25 cellular contexts compared by ENCODE assay signal in the genomic region with DNA sequence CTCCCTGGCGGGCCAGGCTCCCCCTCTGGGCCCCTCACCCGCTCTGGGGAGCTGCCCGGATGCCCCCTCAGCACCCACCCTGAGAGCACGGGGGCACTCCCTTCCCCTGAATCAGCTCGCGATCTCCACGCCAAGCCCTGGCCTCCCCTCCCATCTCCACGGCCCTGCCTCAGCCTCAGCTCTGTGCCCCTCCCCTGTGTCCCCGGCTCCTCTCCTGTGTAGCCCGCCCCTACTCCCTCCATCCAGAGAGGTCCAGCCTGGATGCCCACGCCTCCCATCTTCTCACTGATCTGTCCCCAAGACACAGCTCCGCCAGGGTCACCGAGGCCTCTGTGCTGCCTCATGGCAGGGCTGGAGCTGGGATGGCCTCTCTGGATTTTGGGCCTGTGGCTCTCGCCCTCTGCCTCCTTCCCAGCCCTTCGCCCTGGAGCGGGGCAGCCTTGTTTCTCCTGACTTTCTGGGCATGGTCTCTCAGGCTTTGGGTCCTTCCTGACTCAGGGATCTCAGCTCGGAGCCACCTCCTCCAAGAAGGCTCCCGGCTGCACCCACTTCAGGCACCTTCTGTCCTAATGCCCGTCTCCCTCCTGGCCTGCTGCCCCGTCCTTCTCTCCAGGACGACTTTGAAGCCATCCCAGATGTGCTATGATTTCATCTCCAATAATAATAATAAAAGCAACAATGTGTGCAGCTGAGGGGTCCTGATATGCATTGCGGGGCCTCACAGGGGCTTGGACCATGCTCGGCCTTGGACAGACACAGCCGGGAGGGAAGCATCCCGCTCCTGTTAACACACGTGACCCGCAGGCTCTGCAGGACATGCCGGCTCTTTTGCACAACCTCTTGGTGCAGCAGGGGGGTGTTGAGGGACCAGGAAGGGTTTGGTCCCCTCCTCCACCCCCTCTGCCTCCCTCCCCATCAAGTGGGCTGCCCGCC. TPM values are rescaled to one million over a fixed set of nuclear protein-coding genes. Genes with fewer than 3 reads are reported as not detected.
DNase-seq lines count a peak whose midpoint lies in the region; ATAC-seq, FAIRE-seq and TF ChIP-seq lines count a peak whose summit lies in the region.
"Had no signal": no experiment of that assay in that cellular context is flagged by ENCODE, and none has a peak within 500 bp of the region (broad histone marks: within the 10 kb centered on the region; RNA-seq: fewer than 3 reads in every experiment).

No MANE protein-coding gene starts in this region.

- no peak overlapping the region for H2AFZ ChIP-seq in IMR-90 (replicated peaks; ENCODE audit: low read length, poor library complexity)

- no peak overlapping the region for H3K9ac ChIP-seq in IMR-90 (ENCODE audit: low read depth, low read length)
- no peak overlapping the region for H3K9ac ChIP-seq in kidney (ENCODE audit: low read length in 2 of 2)
- H3K9ac ChIP-seq: KMS-11, SK-N-SH had no signal

- H2AK5ac ChIP-seq in IMR-90 (ENCODE audit: low read depth, low read length) = no peak overlapping the region

- H4K5ac ChIP-seq in IMR-90 (ENCODE audit: low read depth, low read length) = no peak overlapping the region

- peaks cover 27% of the 10 kb centered on the region for H3K4me1 Mint-ChIP-seq in stimulated activated effector memory CD8-positive, alpha-beta T cell treated with anti-CD3 and anti-CD28 coated beads, Interleukin-12 subunit alpha, Interleukin-12 subunit beta, amount 100 ng/mL, for 72 hours

- peaks cover 42% of the 10 kb centered on the region for H3K27me3 ChIP-seq in IMR-90 (ENCODE audit: control insufficient read depth, insufficient read depth, low read length)
- H3K27me3 ChIP-seq: vagina had no signal

- no peak for TF ChIP-seq RAD21 in IMR-90 (IDR thresholded peaks at IDR 0.05; ENCODE audit: low read length)

- no peak overlapping the region for H3K18ac ChIP-seq in IMR-90 (ENCODE audit: low read depth, low read length)

- intact Hi-C loops in IMR-90 (cut with micrococcal nuclease) (no loop called here), kidney (cut with DNase I) (no loop called here)

- no peak overlapping the region for H3K27ac ChIP-seq in IMR-90 (ENCODE audit: insufficient read depth, low read length)
- H3K27ac ChIP-seq in kidney (ENCODE audit: low read depth in 2 of 2, low read length in 2 of 2) = no peak overlapping the region
- H3K27ac ChIP-seq: brain microvascular endothelial cell, KMS-11, vagina, WERI-Rb-1 had no signal

- H3K9me3 Mint-ChIP-seq in stimulated activated effector memory CD8-positive, alpha-beta T cell treated with anti-CD3 and anti-CD28 coated beads, Interleukin-12 subunit alpha, Interleukin-12 subunit beta, amount 100 ng/mL, for 72 hours = no peaks in the 10 kb centered on the region
- H3K9me3 Mint-ChIP-seq: activated T-cell treated with anti-CD3 and anti-CD28 coated beads, Interleukin-2, amount 50 U/mL, for 72 hours; T-helper 2 cell treated with Interferon-gamma antibody and Interleukin-4, amounts not matched to agents 5 μg/mL and 100 μg/mL, for 36 hours had no signal

- no peak overlapping the region for H3K4me3 Mint-ChIP-seq in stimulated activated effector memory CD8-positive, alpha-beta T cell treated with anti-CD3 and anti-CD28 coated beads, Interleukin-12 subunit alpha, Interleukin-12 subunit beta, amount 100 ng/mL, for 72 hours
- H3K4me3 Mint-ChIP-seq: activated T-cell treated with anti-CD3 and anti-CD28 coated beads, Interleukin-2, amount 50 U/mL, for 72 hours; T-helper 2 cell treated with Interferon-gamma antibody and Interleukin-4, amounts not matched to agents 5 μg/mL and 100 μg/mL, for 36 hours had no signal

- dilution Hi-C loops in IMR-90 (cut with HindIII; ENCODE audit: low sequenced_read_pairs, unreplicated experiment) = no loop called here

- DNase-seq in activated gamma-delta T cell treated with Interleukin-2 at 50 U/mL for 16 hours (peak; percentile 2), activated gamma-delta T cell (lab: John Stamatoyannopoulos, UW) (no peak), IMR-90 (no peak), kidney (peak; percentile 68), NOMO-1 (lab: John Stamatoyannopoulos, UW; ENCODE audit: unreplicated experiment in 2 of 2) (no peak), NCI-H82 (lab: John Stamatoyannopoulos, UW) (no peak)
- DNase-seq in stimulated activated effector memory CD8-positive, alpha-beta T cell treated with anti-CD3 and anti-CD28 coated beads, Interleukin-12 subunit alpha, Interleukin-12 subunit beta, amount 100 ng/mL, for 72 hours (ENCODE audit: low spot score in 2 of 2) = no peak
- DNase-seq: ACHN; activated T-cell treated with anti-CD3 and anti-CD28 coated beads, Interleukin-2, amount 50 U/mL, for 72 hours; brain microvascular endothelial cell; cortex of kidney; GF-D8; midbrain; NCI-H1694 treated with DMSO at 0.1 percent for 48 hours; NCI-H2227 treated with DMSO at 0.1 percent for 48 hours; SK-N-SH; stimulated activated CD4-positive, alpha-beta T cell treated with anti-CD3 and anti-CD28 coated beads, Interleukin-12 subunit alpha, Interleukin-12 subunit beta, amount 100 ng/mL, for 4 hours; stimulated activated CD8-positive, alpha-beta memory T cell treated with anti-CD3 and anti-CD28 coated beads, Interleukin-4, amount 100 ng/mL, for 48 hours; substantia nigra; WERI-Rb-1 had no signal

- H3K14ac ChIP-seq in IMR-90 (replicated peaks; ENCODE audit: low read depth, low read length) = no peak overlapping the region

- no peaks in the 10 kb centered on the region for H3K79me1 ChIP-seq in IMR-90 (ENCODE audit: low read depth in 1 of 2, low read length in 2 of 2)

- no peak for FAIRE-seq in kidney (lab: Jason Lieb, UNC)
- FAIRE-seq: endometrium had no signal

- H4K8ac ChIP-seq in IMR-90 (ENCODE audit: low read depth in 2 of 2, low read length in 2 of 2) = no peak overlapping the region

- WGBS in IMR-90 (ENCODE audit: extremely low coverage in 2 of 2, insufficient read length in 1 of 2), 2 experiments = 63% methylated on average over 6 of the region's 29 CpGs; no CpG with 5 or more reads in 1 of the 2 experiments

- no peaks in the 10 kb centered on the region for H3K36me3 Mint-ChIP-seq in stimulated activated effector memory CD8-positive, alpha-beta T cell treated with anti-CD3 and anti-CD28 coated beads, Interleukin-12 subunit alpha, Interleukin-12 subunit beta, amount 100 ng/mL, for 72 hours

- in situ Hi-C loops in IMR-90 (cut with MboI; ENCODE audit: low sequenced_read_pairs) = no loop called here

- CTCF ChIA-PET in IMR-90 (lab: Yijun Ruan, JAX) = no interaction called here

- no peak overlapping the region for H2BK20ac ChIP-seq in IMR-90 (ENCODE audit: low read depth, low read length)

- H2BK15ac ChIP-seq in IMR-90 (ENCODE audit: low read depth, low read length) = no peak overlapping the region

- no peaks in the 10 kb centered on the region for H3K36me3 ChIP-seq in IMR-90 (ENCODE audit: control insufficient read depth, insufficient read depth, low read length)
- H3K36me3 ChIP-seq in kidney (ENCODE audit: control insufficient read depth in 1 of 2, insufficient read depth in 2 of 2, low read length in 2 of 2) = no peaks in the 10 kb centered on the region
- H3K36me3 ChIP-seq: brain microvascular endothelial cell, vagina, WERI-Rb-1 had no signal

- H3K27ac Mint-ChIP-seq in stimulated activated effector memory CD8-positive, alpha-beta T cell treated with anti-CD3 and anti-CD28 coated beads, Interleukin-12 subunit alpha, Interleukin-12 subunit beta, amount 100 ng/mL, for 72 hours = peak overlapping the region; percentile 61
- H3K27ac Mint-ChIP-seq: activated T-cell treated with anti-CD3 and anti-CD28 coated beads, Interleukin-2, amount 50 U/mL, for 72 hours; T-helper 2 cell treated with Interferon-gamma antibody and Interleukin-4, amounts not matched to agents 5 μg/mL and 100 μg/mL, for 36 hours had no signal

- no peak overlapping the region for H3K56ac ChIP-seq in IMR-90 (ENCODE audit: extremely low read depth, insufficient read depth, low read length)

- H2BK5ac ChIP-seq in IMR-90 (ENCODE audit: low read depth, low read length, poor library complexity, severe bottlenecking) = no peak overlapping the region

- H3K4me2 ChIP-seq in IMR-90 (ENCODE audit: low read depth, low read length) = no peak overlapping the region
- H3K4me2 ChIP-seq: KMS-11, SK-N-SH had no signal

- H2AK9ac ChIP-seq in IMR-90 (replicated peaks; ENCODE audit: low read depth, low read length, poor library complexity) = no peak overlapping the region

- no TSS peak for BruUV-seq in IMR-90 (replicated peaks; lab: Mats Ljungman, UMichigan)

- H3K4me3 ChIP-seq in IMR-90 (ENCODE audit: insufficient read depth, low read depth, low read length) (no peak overlapping the region), kidney (ENCODE audit: low read length in 2 of 2) (no peak overlapping the region)
- H3K4me3 ChIP-seq: vagina had no signal

- POLR2A ChIA-PET in IMR-90 (lab: Charles Lee; ENCODE audit: unreplicated experiment) = no interaction called here

- TF ChIP-seq POLR2A in IMR-90 (IDR thresholded peaks at IDR 0.05; ENCODE audit: low read depth, low read length) = no peak

- no peak for ATAC-seq in IMR-90 (ENCODE audit: low read depth)
- ATAC-seq in stimulated activated effector memory CD8-positive, alpha-beta T cell treated with anti-CD3 and anti-CD28 coated beads, Interleukin-12 subunit alpha, Interleukin-12 subunit beta, amount 100 ng/mL, for 72 hours = no peak
- no peak for ATAC-seq in HG03342 (IDR thresholded peaks at IDR 0.05; ENCODE audit: unreplicated experiment)
- ATAC-seq: activated T-cell treated with anti-CD3 and anti-CD28 coated beads, Interleukin-2, amount 50 U/mL, for 72 hours had no signal

- H3K9me3 ChIP-seq in IMR-90 (ENCODE audit: control insufficient read depth, insufficient read depth, low read length) (peaks cover 2% of the 10 kb centered on the region; the same call in 1 of the 2 replicates), kidney (ENCODE audit: control insufficient read depth in 1 of 2, low read length in 2 of 2) (no peaks in the 10 kb centered on the region)
- H3K9me3 ChIP-seq: SK-N-SH, vagina had no signal

- no peak overlapping the region for H3K23ac ChIP-seq in IMR-90 (ENCODE audit: low read depth, low read length)

- H4K20me1 ChIP-seq in IMR-90 (ENCODE audit: insufficient read depth, low read length) = no peaks in the 10 kb centered on the region

- no peaks in the 10 kb centered on the region for H3K9me1 ChIP-seq in IMR-90 (ENCODE audit: insufficient read depth, low read length)

- H4K91ac ChIP-seq in IMR-90 (ENCODE audit: insufficient read depth, low read depth, low read length) = no peak overlapping the region

- no peak overlapping the region for H3K4ac ChIP-seq in IMR-90 (ENCODE audit: low read depth, low read length)

- no peak for TF ChIP-seq CTCF in IMR-90 (conservative IDR thresholded peaks at IDR 0.05; ENCODE audit: low read depth, low read length)
- no peak for TF ChIP-seq CTCF in kidney (IDR thresholded peaks at IDR 0.05; ENCODE audit: borderline replicate concordance, extremely low read depth, insufficient read depth)

- H3K4me1 ChIP-seq in IMR-90 (ENCODE audit: control insufficient read depth, insufficient read depth, low read length) (no peaks in the 10 kb centered on the region; the same call in 1 of the 2 replicates), kidney (ENCODE audit: control insufficient read depth in 1 of 2, insufficient read depth in 1 of 2, low read depth in 1 of 2, low read length in 2 of 2) (no peaks in the 10 kb centered on the region)
- H3K4me1 ChIP-seq: vagina had no signal

- no peak overlapping the region for H2BK120ac ChIP-seq in IMR-90 (ENCODE audit: low read depth, low read length)

RNA-seq across cellular contexts. Expression of a gene that starts 16.2 kb away (rescaled TPM):
- 0.56 and 0.72 TPM in 2 replicates for total RNA-seq in IMR-90 (2012; rRNA removed)
- polyA plus RNA-seq in IMR-90 (2012; rRNA removed) = 1.3 and 1.5 TPM in 2 replicates
- 1.0 and 1.8 TPM in 2 replicates for polyA plus RNA-seq in IMR-90 (2012; cell fraction: cytosol; rRNA removed)
- polyA plus RNA-seq in IMR-90 (2012; cell fraction: nucleus; rRNA removed; ENCODE audit: low replicate concordance) = 2.0 and 2.3 TPM in 2 replicates
- 10.5 TPM for total RNA-seq in kidney
- polyA plus RNA-seq in kidney (ENCODE audit: insufficient read depth, low read depth, low replicate concordance) = 36.9 TPM

Comparison
In these comparisons a context has a peak if more than half of its experiments do, and no peak if none do; other contexts are left out.
1. DNase-seq: peak in activated gamma-delta T cell treated with Interleukin-2 at 50 U/mL for 16 hours (single experiment) and kidney (single experiment); none in activated gamma-delta T cell (single experiment), IMR-90 (single experiment), stimulated activated effector memory CD8-positive, alpha-beta T cell treated with anti-CD3 and anti-CD28 coated beads, Interleukin-12 subunit alpha, Interleukin-12 subunit beta, amount 100 ng/mL, for 72 hours (0 of 2), NOMO-1 (0 of 2) and NCI-H82 (single experiment).